In genomic region chr17:41626914-41627295, GRCh38 we compare ENCODE assay signal across 15 cellular contexts. TPM values are rescaled to one million over a fixed set of nuclear protein-coding genes. Genes with fewer than 3 reads are reported as not detected.
"Had no signal": no experiment of that assay in that cellular context is flagged by ENCODE, and none has a peak within 500 bp of the region (broad histone marks: within the 10 kb centered on the region; RNA-seq: fewer than 3 reads in every experiment).

No MANE protein-coding gene starts in this region.

RNA-seq across cellular contexts. Expression of gene KRT17, which starts 2.5 kb away (rescaled TPM):
- total RNA-seq: endodermal cell, heart right ventricle, left ventricle myocardium superior, natural killer cell had no signal
- polyA plus RNA-seq: neural cell had no signal

RNA-seq across cellular contexts. Expression of gene KRT16, which starts 14.3 kb away (rescaled TPM):
- total RNA-seq: endodermal cell, fibroblast of lung, left ventricle myocardium superior, lower lobe of right lung, mononuclear cell, natural killer cell, spleen, testis, upper lobe of left lung had no signal
- polyA plus RNA-seq: neural cell, ovary had no signal

RNA-seq across cellular contexts. Expression of gene KRT14, which starts 40.2 kb away (rescaled TPM):
- total RNA-seq: endodermal cell, epithelial cell of proximal tubule, fibroblast of lung, heart right ventricle, left ventricle myocardium superior, lower lobe of right lung, mononuclear cell, natural killer cell, upper lobe of left lung had no signal
- polyA plus RNA-seq: neural cell, ovary had no signal

RNA-seq across cellular contexts. Expression of gene KRT9, which starts 55.0 kb away (rescaled TPM):
- total RNA-seq: endodermal cell, epithelial cell of proximal tubule, esophagus muscularis mucosa, fibroblast of lung, heart right ventricle, left ventricle myocardium superior, lower lobe of right lung, natural killer cell, ovary, pulmonary artery endothelial cell, spleen, upper lobe of left lung had no signal
- polyA plus RNA-seq: fibroblast of lung, heart right ventricle, neural cell, ovary, spleen had no signal
